ENCODE assay signal across 2 cellular contexts in genomic region chr15:95286911-95287769, GRCh38.
TF ChIP-seq lines count a peak whose summit lies in the region.

No MANE protein-coding gene starts in this region.

TF ChIP-seq in H1, 55 proteins besides CTCF, POLR2A, EP300 and RAD21:
- TF ChIP-seq TBP (IDR thresholded peaks at IDR 0.05; ENCODE audit: low read depth, low read length) (no peak), CEBPB (IDR thresholded peaks at IDR 0.05; ENCODE audit: low read depth, low read length) (0 out of 2 replicates have a peak, but pooled peaks have one; percentile 64), SIN3A (conservative IDR thresholded peaks at IDR 0.05 in 1 of 2, IDR thresholded peaks at IDR 0.05 in 1 of 2; ENCODE audit: low read depth in 1 of 2, low read length in 2 of 2) (no peak), SP2 (IDR thresholded peaks at IDR 0.05; ENCODE audit: low read length) (no peak), RFX5 (IDR thresholded peaks at IDR 0.05; ENCODE audit: borderline replicate concordance, low read depth, low read length) (no peak), ASH2L (IDR thresholded peaks at IDR 0.05; ENCODE audit: low read length) (peak; percentile 51), TAF7 (optimal IDR thresholded peaks at IDR 0.05; ENCODE audit: borderline replicate concordance, low read depth, low read length) (no peak)
TF ChIP-seq in H1: peak in this region for 2.

TF ChIP-seq in neural cell, 6 proteins besides CTCF, POLR2A, EP300 and RAD21:
- TF ChIP-seq MXI1 (conservative IDR thresholded peaks at IDR 0.05; ENCODE audit: poor library complexity, severe bottlenecking) (no peak), EZH2 (IDR thresholded peaks at IDR 0.05; ENCODE audit: borderline replicate concordance, insufficient read depth, low read length, poor library complexity, severe bottlenecking) (peak; percentile 38)
